In genomic region chr6:159134701-159135364, GRCh38 we compare ENCODE assay signal across 1 cellular context.
TF ChIP-seq lines count a peak whose summit lies in the region.

No MANE protein-coding gene starts in this region.

TF ChIP-seq in HepG2, 621 proteins besides CTCF, POLR2A, EP300 and RAD21 (continued from another document):
- TF ChIP-seq FOXP4 (CRISPR knock-in tag; IDR thresholded peaks at IDR 0.05) = no peak
- no peak for TF ChIP-seq ZNF3 (CRISPR knock-in tag; IDR thresholded peaks at IDR 0.05)
- TF ChIP-seq PATZ1 (CRISPR knock-in tag; IDR thresholded peaks at IDR 0.05) = no peak
- TF ChIP-seq EZH2 (conservative IDR thresholded peaks at IDR 0.05; ENCODE audit: low read depth, low read length) = peak; percentile 84; the same call in 1 of the 2 replicates
- no peak for TF ChIP-seq BORCS8-MEF2B (CRISPR knock-in tag; IDR thresholded peaks at IDR 0.05)
- no peak for TF ChIP-seq KDM4B (CRISPR knock-in tag; IDR thresholded peaks at IDR 0.05)
- TF ChIP-seq ZNF256 (CRISPR knock-in tag; conservative IDR thresholded peaks at IDR 0.05) = no peak
- TF ChIP-seq SNAPC2 (CRISPR knock-in tag; IDR thresholded peaks at IDR 0.05) = no peak
- TF ChIP-seq ZNF317 (CRISPR knock-in tag; IDR thresholded peaks at IDR 0.05) = no peak
- TF ChIP-seq ZNF468 (CRISPR knock-in tag; IDR thresholded peaks at IDR 0.05) = no peak
- TF ChIP-seq ZNF552 (CRISPR knock-in tag; IDR thresholded peaks at IDR 0.05; ENCODE audit: borderline replicate concordance) = no peak
- TF ChIP-seq HNRNPL (IDR thresholded peaks at IDR 0.05; ENCODE audit: low read depth, low read length) = no peak
- no peak for TF ChIP-seq ZNF276 (CRISPR knock-in tag; IDR thresholded peaks at IDR 0.05; ENCODE audit: low read depth)
- TF ChIP-seq FOXA1 (IDR thresholded peaks at IDR 0.05) = no peak
- TF ChIP-seq FOXA1 (CRISPR knock-in tag; IDR thresholded peaks at IDR 0.05) = peak; percentile 30; the same call in 1 of the 2 replicates
- no peak for TF ChIP-seq AGO2 (optimal IDR thresholded peaks at IDR 0.05; ENCODE audit: low read depth, low read length)
- no peak for TF ChIP-seq KLF12 (CRISPR knock-in tag; IDR thresholded peaks at IDR 0.05; ENCODE audit: borderline replicate concordance)
- no peak for TF ChIP-seq PLRG1 (conservative IDR thresholded peaks at IDR 0.05)
- no peak for TF ChIP-seq ATF1 (CRISPR knock-in tag; IDR thresholded peaks at IDR 0.05)
- TF ChIP-seq CEBPB (IDR thresholded peaks at IDR 0.05; ENCODE audit: borderline replicate concordance, low read depth, low read length) = no peak
- peak; percentile 25 for TF ChIP-seq TEAD3 (CRISPR knock-in tag; optimal IDR thresholded peaks at IDR 0.05; ENCODE audit: borderline replicate concordance)
- TF ChIP-seq XBP1 (CRISPR knock-in tag; IDR thresholded peaks at IDR 0.05) = no peak
- TF ChIP-seq ZMAT3 (CRISPR knock-in tag; conservative IDR thresholded peaks at IDR 0.05) = no peak
- 0 out of 2 replicates have a peak, but pooled peaks have one; percentile 16 for TF ChIP-seq ETV5 (CRISPR knock-in tag; IDR thresholded peaks at IDR 0.05; ENCODE audit: borderline replicate concordance)
- TF ChIP-seq KLF16 (CRISPR knock-in tag; IDR thresholded peaks at IDR 0.05) = 0 out of 4 replicates have a peak, but pooled peaks of 1 of the 2 experiments have one; percentile 27
- no peak for TF ChIP-seq ARID4A (CRISPR knock-in tag; IDR thresholded peaks at IDR 0.05; ENCODE audit: borderline replicate concordance)
- TF ChIP-seq PAX8 (CRISPR knock-in tag; IDR thresholded peaks at IDR 0.05; ENCODE audit: borderline replicate concordance) = no peak
- no peak for TF ChIP-seq GFI1 (CRISPR knock-in tag; IDR thresholded peaks at IDR 0.05; ENCODE audit: borderline replicate concordance)
- TF ChIP-seq ZNF580 (CRISPR knock-in tag; IDR thresholded peaks at IDR 0.05; ENCODE audit: borderline replicate concordance, low read depth) = 0 out of 2 replicates have a peak, but pooled peaks have one; percentile 25
- TF ChIP-seq RAD51 (IDR thresholded peaks at IDR 0.05; ENCODE audit: borderline replicate concordance) = no peak
- TF ChIP-seq ZNF567 (CRISPR knock-in tag; IDR thresholded peaks at IDR 0.05; ENCODE audit: borderline replicate concordance) = no peak
- no peak for TF ChIP-seq ZSCAN5A (CRISPR knock-in tag; IDR thresholded peaks at IDR 0.05; ENCODE audit: borderline replicate concordance)
- no peak for TF ChIP-seq RERE (CRISPR knock-in tag; IDR thresholded peaks at IDR 0.05; ENCODE audit: low read depth)
- no peak for TF ChIP-seq ZNF776 (CRISPR knock-in tag; IDR thresholded peaks at IDR 0.05)
- no peak for TF ChIP-seq ZFP91 (CRISPR knock-in tag; IDR thresholded peaks at IDR 0.05; ENCODE audit: borderline replicate concordance)
- TF ChIP-seq YEATS2 (CRISPR knock-in tag; IDR thresholded peaks at IDR 0.05; ENCODE audit: borderline replicate concordance) = no peak
- no peak for TF ChIP-seq SSRP1 (CRISPR knock-in tag; IDR thresholded peaks at IDR 0.05)
